In the genomic region with DNA sequence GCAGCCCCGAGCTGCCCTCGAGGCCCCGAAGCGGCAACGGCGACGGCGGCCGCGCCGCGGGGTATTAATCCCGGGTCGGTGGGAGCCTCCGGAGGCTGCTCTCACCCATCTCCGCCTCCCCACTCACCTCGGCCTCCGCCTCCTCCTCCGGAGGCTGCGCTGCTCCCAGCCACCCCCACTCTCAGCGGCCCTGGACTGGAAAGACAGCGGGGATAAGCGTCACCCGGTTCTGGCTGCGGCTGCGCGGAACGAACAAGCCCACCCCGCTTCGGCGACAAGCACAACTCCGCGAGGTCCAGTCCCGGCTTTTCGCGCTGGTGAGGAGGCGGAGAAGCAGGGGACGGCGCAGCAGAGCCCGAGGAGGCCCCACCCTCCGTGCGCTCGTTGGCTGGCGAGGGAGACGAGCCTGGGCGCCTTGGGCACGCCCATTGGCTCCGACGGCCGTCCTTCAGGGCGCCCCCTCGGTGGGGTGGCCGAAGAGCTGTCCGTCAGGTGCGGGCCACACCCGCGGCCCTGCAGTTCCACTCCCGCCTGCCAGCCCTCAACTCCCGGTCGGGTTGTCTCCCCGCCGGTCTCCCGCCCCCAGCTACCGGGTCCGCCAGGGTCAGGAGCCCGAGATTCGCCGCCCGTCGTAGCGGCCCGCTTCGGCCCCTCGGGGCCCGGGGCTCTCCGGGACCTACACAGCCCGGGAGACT, we compare ENCODE assay signal across 8 cellular contexts. TPM values are rescaled to one million over a fixed set of nuclear protein-coding genes. Genes with fewer than 3 reads are reported as not detected.
DNase-seq lines count a peak whose midpoint lies in the region; ATAC-seq and TF ChIP-seq lines count a peak whose summit lies in the region.

A gene (minus strand): TSS at position 327 of the 695 bp plus-strand sequence. CDS start 11,469 bp downstream, outside the sequence.

- 0 to 1% (median 0%) methylated on average over 26 to 77 of the region's 77 CpGs; no CpG with 5 or more reads in 1 of the 5 donors for WGBS in spleen, 5 donors

- no peaks in the 10 kb centered on the region for H3K27me3 ChIP-seq in spleen (replicated peaks in 1 of 7)

- H3K4me3 Mint-ChIP-seq in WTC11 (peak within 1 kb of the TSS; percentile 96), immature natural killer cell (peak within 1 kb of the TSS; percentile 88 to 98 (median 96))

- H3K36me3 Mint-ChIP-seq in WTC11 = peaks cover 9% of the 10 kb centered on the region
- H3K36me3 Mint-ChIP-seq in immature natural killer cell = peaks cover 0 to 3% (median 0%) of the 10 kb centered on the region in 3 donors

- TF ChIP-seq CTCF in AG04449 (IDR thresholded peaks at IDR 0.05; ENCODE audit: insufficient read depth, low read length, missing control alignments) (no peak), WTC11 (IDR thresholded peaks at IDR 0.05) (no peak), spleen (IDR thresholded peaks at IDR 0.05 in 8 of 11, conservative IDR thresholded peaks at IDR 0.05 in 3 of 11) (peak in 7 of 11 experiments; percentile 10 to 70 (median 53))

- H3K9me3 Mint-ChIP-seq in WTC11 = no peaks in the 10 kb centered on the region
- H3K9me3 Mint-ChIP-seq in immature natural killer cell = no peaks in the 10 kb centered on the region

- no peaks in the 10 kb centered on the region for H3K9me3 ChIP-seq in spleen

- H3K27ac Mint-ChIP-seq in WTC11 (peak within 1 kb of the TSS; percentile 97), immature natural killer cell (peak within 1 kb of the TSS; percentile 94 to 97 (median 96))

- H3K27ac ChIP-seq in caudate nucleus (ENCODE audit: low read depth, low read length) (peak within 1 kb of the TSS; percentile 97), spleen (peak within 1 kb of the TSS; percentile 97 to 100 (median 99))

- H3K27me3 Mint-ChIP-seq in WTC11 (ENCODE audit: low read depth) = no peaks in the 10 kb centered on the region; the same call in 1 of the 2 replicates
- peaks cover 7 to 17% (median 8%) of the 10 kb centered on the region in 3 donors for H3K27me3 Mint-ChIP-seq in immature natural killer cell (ENCODE audit: low read depth in 3 of 3)

- ATAC-seq in GM18907 (IDR thresholded peaks at IDR 0.05; ENCODE audit: unreplicated experiment) (peak; percentile 88), HG03159 (IDR thresholded peaks at IDR 0.05; ENCODE audit: unreplicated experiment) (peak; percentile 84), WTC11 (peak; percentile 94)

- peak within 1 kb of the TSS; percentile 78 for H3K4me3 ChIP-seq in AG04449 (ENCODE audit: low read depth, low read length)
- H3K4me3 ChIP-seq in spleen = peak within 1 kb of the TSS; percentile 70 to 94 (median 80)

- H3K4me1 Mint-ChIP-seq in WTC11 = peaks cover 24% of the 10 kb centered on the region
- H3K4me1 Mint-ChIP-seq in immature natural killer cell = peaks cover 44 to 49% of the 10 kb centered on the region in 2 donors

- peaks cover 0 to 17% (median 0%) of the 10 kb centered on the region in 6 donors for H3K36me3 ChIP-seq in spleen

- POLR2A ChIA-PET in AG04449 (lab: Yijun Ruan, JAX) (interaction anchor here (0.6 to 1.7 kb wide), 3 partner anchors 18 to 93 kb away, joined by 3 to 9 read pairs (median 3); no protein-coding TSS in a partner anchor), WTC11 (lab: Charles Lee) (interaction anchor here (0.6 to 2.7 kb wide), 11 partner anchors 11 to 1431 kb away, joined by 3 to 7 read pairs (median 4); a partner anchor contains a TSS)

- peak; percentile 97 for DNase-seq in AG04449 (ENCODE audit: low read depth, low spot score)
- DNase-seq in NCI-H226 = peak; percentile 93
- peak; percentile 98 for DNase-seq in WTC11 (ENCODE audit: low spot score)
- peak; percentile 68 to 100 (median 98) for DNase-seq in caudate nucleus (lab: John Stamatoyannopoulos, UW)
- peak; percentile 96 to 97 (median 96) for DNase-seq in immature natural killer cell
- peak; percentile 100 for DNase-seq in spleen

- intact Hi-C loops in spleen (cut with DNase I; ENCODE audit: low total_unique reads) = loop anchor here (5.0 to 10.0 kb wide), 2 partner anchors 81 to 229 kb away; a partner anchor contains a TSS

- TF ChIP-seq POLR2A in spleen (IDR thresholded peaks at IDR 0.05) = peak; percentile 67 to 91 (median 72)

- H3K4me1 ChIP-seq in spleen = peaks cover 16 to 43% (median 25%) of the 10 kb centered on the region in 6 donors

- CTCF ChIA-PET in AG04449 (lab: Yijun Ruan, JAX) = interaction anchor here (0.7 to 2.7 kb wide), 3 partner anchors 11 to 121 kb away, joined by 3 to 7 read pairs (median 4); no protein-coding TSS in a partner anchor
- CTCF ChIA-PET in WTC11 (lab: Charles Lee) = interaction anchor here (0.6 to 2.4 kb wide), 9 partner anchors 26 to 122 kb away, joined by 3 to 9 read pairs (median 5); no protein-coding TSS in a partner anchor

TF ChIP-seq in WTC11, 78 proteins besides CTCF, POLR2A, EP300 and RAD21 (continues in another document):
- no peak for TF ChIP-seq TEAD4 (CRISPR knock-in tag; IDR thresholded peaks at IDR 0.05)
- TF ChIP-seq, protein P1, sequence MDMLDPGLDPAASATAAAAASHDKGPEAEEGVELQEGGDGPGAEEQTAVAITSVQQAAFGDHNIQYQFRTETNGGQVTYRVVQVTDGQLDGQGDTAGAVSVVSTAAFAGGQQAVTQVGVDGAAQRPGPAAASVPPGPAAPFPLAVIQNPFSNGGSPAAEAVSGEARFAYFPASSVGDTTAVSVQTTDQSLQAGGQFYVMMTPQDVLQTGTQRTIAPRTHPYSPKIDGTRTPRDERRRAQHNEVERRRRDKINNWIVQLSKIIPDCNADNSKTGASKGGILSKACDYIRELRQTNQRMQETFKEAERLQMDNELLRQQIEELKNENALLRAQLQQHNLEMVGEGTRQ (CRISPR knock-in tag; IDR thresholded peaks at IDR 0.05) = no peak; the same call in 1 of the 2 replicates
- TF ChIP-seq OVOL2 (CRISPR knock-in tag; IDR thresholded peaks at IDR 0.05; ENCODE audit: borderline replicate concordance) = no peak
- TF ChIP-seq, protein P2, sequence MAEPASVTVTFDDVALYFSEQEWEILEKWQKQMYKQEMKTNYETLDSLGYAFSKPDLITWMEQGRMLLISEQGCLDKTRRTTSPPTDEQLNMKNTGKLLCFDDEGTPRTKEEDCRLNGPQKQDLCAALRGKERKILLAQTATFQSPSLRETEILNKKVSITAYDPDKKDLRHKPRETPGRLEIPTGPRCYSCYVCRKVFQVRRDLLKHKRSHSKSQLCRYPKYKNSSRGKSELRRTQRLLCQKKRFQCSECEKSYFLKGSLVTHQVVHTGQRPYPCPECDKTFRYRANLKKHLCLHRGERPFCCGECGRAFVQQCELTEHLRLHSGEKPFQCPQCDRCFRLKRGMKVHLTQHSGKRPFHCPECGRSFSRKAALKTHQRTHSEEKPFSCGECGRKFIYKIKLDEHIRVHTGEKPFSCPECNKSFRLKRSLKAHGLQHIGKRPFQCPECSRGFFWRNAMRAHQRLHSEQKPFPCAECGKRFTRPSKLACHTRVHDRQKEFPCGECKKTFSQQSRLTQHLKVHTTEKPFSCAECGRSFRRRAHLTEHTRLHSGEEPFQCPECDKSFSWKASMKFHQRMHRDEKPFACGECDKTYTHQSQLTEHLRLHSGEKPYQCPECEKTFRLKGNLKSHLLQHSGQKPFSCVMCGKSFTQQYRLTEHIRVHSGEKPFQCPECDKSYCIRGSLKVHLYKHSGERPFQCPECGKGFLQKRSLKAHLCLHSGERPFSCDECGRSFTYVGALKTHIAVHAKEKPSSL (CRISPR knock-in tag; conservative IDR thresholded peaks at IDR 0.05) = no peak
- TF ChIP-seq, protein P3, sequence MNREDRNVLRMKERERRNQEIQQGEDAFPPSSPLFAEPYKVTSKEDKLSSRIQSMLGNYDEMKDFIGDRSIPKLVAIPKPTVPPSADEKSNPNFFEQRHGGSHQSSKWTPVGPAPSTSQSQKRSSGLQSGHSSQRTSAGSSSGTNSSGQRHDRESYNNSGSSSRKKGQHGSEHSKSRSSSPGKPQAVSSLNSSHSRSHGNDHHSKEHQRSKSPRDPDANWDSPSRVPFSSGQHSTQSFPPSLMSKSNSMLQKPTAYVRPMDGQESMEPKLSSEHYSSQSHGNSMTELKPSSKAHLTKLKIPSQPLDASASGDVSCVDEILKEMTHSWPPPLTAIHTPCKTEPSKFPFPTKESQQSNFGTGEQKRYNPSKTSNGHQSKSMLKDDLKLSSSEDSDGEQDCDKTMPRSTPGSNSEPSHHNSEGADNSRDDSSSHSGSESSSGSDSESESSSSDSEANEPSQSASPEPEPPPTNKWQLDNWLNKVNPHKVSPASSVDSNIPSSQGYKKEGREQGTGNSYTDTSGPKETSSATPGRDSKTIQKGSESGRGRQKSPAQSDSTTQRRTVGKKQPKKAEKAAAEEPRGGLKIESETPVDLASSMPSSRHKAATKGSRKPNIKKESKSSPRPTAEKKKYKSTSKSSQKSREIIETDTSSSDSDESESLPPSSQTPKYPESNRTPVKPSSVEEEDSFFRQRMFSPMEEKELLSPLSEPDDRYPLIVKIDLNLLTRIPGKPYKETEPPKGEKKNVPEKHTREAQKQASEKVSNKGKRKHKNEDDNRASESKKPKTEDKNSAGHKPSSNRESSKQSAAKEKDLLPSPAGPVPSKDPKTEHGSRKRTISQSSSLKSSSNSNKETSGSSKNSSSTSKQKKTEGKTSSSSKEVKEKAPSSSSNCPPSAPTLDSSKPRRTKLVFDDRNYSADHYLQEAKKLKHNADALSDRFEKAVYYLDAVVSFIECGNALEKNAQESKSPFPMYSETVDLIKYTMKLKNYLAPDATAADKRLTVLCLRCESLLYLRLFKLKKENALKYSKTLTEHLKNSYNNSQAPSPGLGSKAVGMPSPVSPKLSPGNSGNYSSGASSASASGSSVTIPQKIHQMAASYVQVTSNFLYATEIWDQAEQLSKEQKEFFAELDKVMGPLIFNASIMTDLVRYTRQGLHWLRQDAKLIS (CRISPR knock-in tag; IDR thresholded peaks at IDR 0.05; ENCODE audit: borderline replicate concordance) = no peak
- TF ChIP-seq, protein P4, sequence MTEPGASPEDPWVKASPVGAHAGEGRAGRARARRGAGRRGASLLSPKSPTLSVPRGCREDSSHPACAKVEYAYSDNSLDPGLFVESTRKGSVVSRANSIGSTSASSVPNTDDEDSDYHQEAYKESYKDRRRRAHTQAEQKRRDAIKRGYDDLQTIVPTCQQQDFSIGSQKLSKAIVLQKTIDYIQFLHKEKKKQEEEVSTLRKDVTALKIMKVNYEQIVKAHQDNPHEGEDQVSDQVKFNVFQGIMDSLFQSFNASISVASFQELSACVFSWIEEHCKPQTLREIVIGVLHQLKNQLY (CRISPR knock-in tag; IDR thresholded peaks at IDR 0.05) = no peak
- no peak for TF ChIP-seq JAZF1 (CRISPR knock-in tag; IDR thresholded peaks at IDR 0.05)
- 0 out of 2 replicates have a peak, but pooled peaks have one; percentile 24 for TF ChIP-seq GABPB1 (CRISPR knock-in tag; IDR thresholded peaks at IDR 0.05)
- TF ChIP-seq SOX15 (CRISPR knock-in tag; IDR thresholded peaks at IDR 0.05) = no peak

RNA-seq across cellular contexts. Expression of the gene that starts here (rescaled TPM):
- 10.1 to 10.7 TPM (median 10.3 TPM) in 3 replicates for total RNA-seq in WTC11 (2021)
- 10 to 100 TPM; 17.5 to 30.1 (median 25.9) TPM for polyA plus RNA-seq in immature natural killer cell
- total RNA-seq in spleen = 10 to 100 TPM; 13.2 to 24.4 (median 18.8) TPM
- polyA plus RNA-seq in spleen = 1 to 10 TPM; 5.7 to 7.4 (median 6.6) TPM

Comparison
In these comparisons a context has a peak if more than half of its experiments do, and no peak if none do; other contexts are left out.
1. Peak in every context shown above with its lines: DNase-seq, ATAC-seq, H3K4me3 ChIP-seq and H3K27ac ChIP-seq.
2. CTCF ChIP-seq: peak in spleen (7 of 11); none in AG04449 (single experiment) and WTC11 (single experiment).